In genomic region chr6:82712826-82713225, GRCh38 we compare ENCODE assay signal across 8 cellular contexts.
DNase-seq lines count a peak whose midpoint lies in the region; ATAC-seq, FAIRE-seq and TF ChIP-seq lines count a peak whose summit lies in the region.

No MANE protein-coding gene starts in this region.

- CTCF ChIA-PET in HEK293T (lab: Yijun Ruan, JAX) = interaction anchor here (0.8 kb wide), 1 partner anchor 724 kb away, joined by 3 read pairs; no protein-coding TSS in a partner anchor

- H3K27me3 Mint-ChIP-seq in glutamatergic neuron (ENCODE audit: unreplicated experiment) = peaks cover 2% of the 10 kb centered on the region

- DNase-seq in ELR (ENCODE audit: low read depth) (peak; percentile 22), HEK293T (ENCODE audit: extremely low spot score) (peak; percentile 21), RKO (ENCODE audit: low spot score) (peak; percentile 49), glutamatergic neuron (no peak), NCI-H1105 treated with DMSO at 0.1 percent for 48 hours (lab: John Stamatoyannopoulos, UW) (no peak), frontal cortex (ENCODE audit: low spot score in 2 of 2) (no peak)

- no peak for FAIRE-seq in frontal cortex (lab: Jason Lieb, UNC)

- TF ChIP-seq CTCF in glutamatergic neuron (IDR thresholded peaks at IDR 0.05; ENCODE audit: partially characterized antibody, unreplicated experiment) = peak; percentile 72

- H3K9me3 Mint-ChIP-seq in glutamatergic neuron (ENCODE audit: unreplicated experiment) = peaks cover 2% of the 10 kb centered on the region

- TF ChIP-seq POLR2A in GM18505 (IDR thresholded peaks at IDR 0.05; ENCODE audit: borderline replicate concordance, extremely low read depth, insufficient read depth, insufficient read length) = no peak

- ATAC-seq in HG03159 (IDR thresholded peaks at IDR 0.05; ENCODE audit: unreplicated experiment) (no peak), GM18505 (IDR thresholded peaks at IDR 0.05; ENCODE audit: unreplicated experiment) (no peak)

- no peak overlapping the region for H3K27ac Mint-ChIP-seq in glutamatergic neuron (ENCODE audit: unreplicated experiment)

- peaks cover 1% of the 10 kb centered on the region for H3K4me1 Mint-ChIP-seq in glutamatergic neuron (ENCODE audit: low read depth, unreplicated experiment)

- no peak overlapping the region for H3K4me3 Mint-ChIP-seq in glutamatergic neuron (ENCODE audit: unreplicated experiment)

- POLR2A ChIA-PET in HEK293T (lab: Yijun Ruan, JAX) = no interaction called here

- peaks cover 9% of the 10 kb centered on the region for H3K36me3 Mint-ChIP-seq in glutamatergic neuron (ENCODE audit: unreplicated experiment)

TF ChIP-seq in HEK293T, 16 proteins besides CTCF, POLR2A, EP300 and RAD21:
- no peak for TF ChIP-seq L3MBTL2 (conservative IDR thresholded peaks at IDR 0.05)
- TF ChIP-seq BHLHE40 (IDR thresholded peaks at IDR 0.05; ENCODE audit: borderline replicate concordance) = no peak
- no peak for TF ChIP-seq FOXK2 (IDR thresholded peaks at IDR 0.05)
- TF ChIP-seq TARDBP (IDR thresholded peaks at IDR 0.05) = no peak
TF ChIP-seq in HEK293T: peak in this region for 0.

Comparison
In these comparisons a context has a peak if more than half of its experiments do, and no peak if none do; other contexts are left out.
1. DNase-seq: peak in ELR (single experiment), HEK293T (single experiment) and RKO (single experiment); none in glutamatergic neuron (single experiment), NCI-H1105 treated with DMSO at 0.1 percent for 48 hours (single experiment) and frontal cortex (0 of 2).